Comparison of ENCODE assay signal across 9 cellular contexts in genomic region chr17:37743875-37744632, GRCh38. TPM values are rescaled to one million over a fixed set of nuclear protein-coding genes. Genes with fewer than 3 reads are reported as not detected.
DNase-seq lines count a peak whose midpoint lies in the region; ATAC-seq lines count a peak whose summit lies in the region.
"Had no signal": no experiment of that assay in that cellular context is flagged by ENCODE, and none has a peak within 500 bp of the region (broad histone marks: within the 10 kb centered on the region; RNA-seq: fewer than 3 reads in every experiment).

No MANE protein-coding gene starts in this region.

- DNase-seq in stimulated activated CD4-positive, alpha-beta T cell treated with anti-CD3 and anti-CD28 coated beads, Interleukin-15, amount 100 ng/mL, for 24 hours, result peak; percentile 34
- no peak for DNase-seq in stimulated activated CD4-positive, alpha-beta T cell treated with anti-CD3 and anti-CD28 coated beads, Interleukin-1b, Interleukin-23, amount 100 ng/mL, for 48 hours
- DNase-seq in left lobe of liver (ENCODE audit: low spot score) (peak; percentile 56), ureter (ENCODE audit: low spot score) (peak; percentile 51), GDM1 (lab: John Stamatoyannopoulos, UW) (no peak), Kasumi-1 (lab: John Stamatoyannopoulos, UW) (no peak)

- peak overlapping the region; percentile 66 for H3K4me3 Mint-ChIP-seq in activated T-helper 17 cell treated with anti-CD3 and anti-CD28 coated beads, Interleukin-2, amount 50 U/mL, for 72 hours

- peak; percentile 43 for ATAC-seq in activated T-helper 17 cell treated with anti-CD3 and anti-CD28 coated beads, Interleukin-2, amount 50 U/mL, for 72 hours (replicated peaks)
- peak; percentile 10 for ATAC-seq in left lobe of liver
- ATAC-seq in GM21529 (IDR thresholded peaks at IDR 0.05; ENCODE audit: unreplicated experiment), result no peak

- peaks cover 64% of the 10 kb centered on the region for H3K27me3 Mint-ChIP-seq in activated T-helper 17 cell treated with anti-CD3 and anti-CD28 coated beads, Interleukin-2, amount 50 U/mL, for 72 hours

- no peaks in the 10 kb centered on the region for H3K9me3 Mint-ChIP-seq in activated T-helper 17 cell treated with anti-CD3 and anti-CD28 coated beads, Interleukin-2, amount 50 U/mL, for 72 hours

- H3K27ac Mint-ChIP-seq in activated T-helper 17 cell treated with anti-CD3 and anti-CD28 coated beads, Interleukin-2, amount 50 U/mL, for 72 hours, result peak overlapping the region; percentile 25

- no peaks in the 10 kb centered on the region for H3K36me3 Mint-ChIP-seq in activated T-helper 17 cell treated with anti-CD3 and anti-CD28 coated beads, Interleukin-2, amount 50 U/mL, for 72 hours (ENCODE audit: low read depth)

- peaks cover 6% of the 10 kb centered on the region for H3K4me1 Mint-ChIP-seq in activated T-helper 17 cell treated with anti-CD3 and anti-CD28 coated beads, Interleukin-2, amount 50 U/mL, for 72 hours

RNA-seq across cellular contexts. Expression of gene HNF1B, which starts 0.8 kb away (rescaled TPM):
- total RNA-seq in activated T-helper 17 cell treated with anti-CD3 and anti-CD28 coated beads, Interleukin-2, amount 50 U/mL, for 72 hours, result under 1 TPM in 1 of 2 donors, not detected in 1; 0.50 TPM
- total RNA-seq in left lobe of liver (8.4 TPM), ureter (31.5 TPM)
- total RNA-seq: LHCN-M2 had no signal

Comparison
In these comparisons a context has a peak if more than half of its experiments do, and no peak if none do; other contexts are left out.
1. DNase-seq: peak in stimulated activated CD4-positive, alpha-beta T cell treated with anti-CD3 and anti-CD28 coated beads, Interleukin-15, amount 100 ng/mL, for 24 hours (single experiment), left lobe of liver (single experiment) and ureter (single experiment); none in stimulated activated CD4-positive, alpha-beta T cell treated with anti-CD3 and anti-CD28 coated beads, Interleukin-1b, Interleukin-23, amount 100 ng/mL, for 48 hours (single experiment), GDM1 (single experiment) and Kasumi-1 (0 of 2).